In the genomic region with DNA sequence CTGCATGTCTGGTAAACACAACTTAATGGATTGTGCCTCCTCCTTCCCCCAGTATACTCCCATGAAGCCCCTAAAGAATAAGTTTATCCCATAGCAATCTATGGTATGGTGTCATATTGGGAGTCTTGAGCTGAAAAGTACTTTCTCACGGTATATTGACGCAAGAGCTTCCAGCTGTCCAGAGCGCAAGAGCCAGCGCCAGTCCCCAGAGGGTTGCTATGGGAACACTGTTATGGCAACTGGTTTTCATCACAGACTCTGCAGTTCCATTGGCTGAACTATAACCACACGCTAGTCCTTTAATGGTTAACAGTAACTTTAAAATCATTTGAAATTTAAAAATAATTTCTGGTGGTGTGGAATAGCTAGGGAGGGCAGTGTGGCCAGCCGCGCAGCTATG, we compare ENCODE assay signal across 15 cellular contexts. TPM values are rescaled to one million over a fixed set of nuclear protein-coding genes. Genes with fewer than 3 reads are reported as not detected.
DNase-seq lines count a peak whose midpoint lies in the region; ATAC-seq and TF ChIP-seq lines count a peak whose summit lies in the region.
"Had no signal": no experiment of that assay in that cellular context is flagged by ENCODE, and none has a peak within 500 bp of the region (broad histone marks: within the 10 kb centered on the region; RNA-seq: fewer than 3 reads in every experiment).

No MANE protein-coding gene starts in this region.

- H3K56ac ChIP-seq in IMR-90 (ENCODE audit: extremely low read depth, insufficient read depth, low read length) = no peak overlapping the region

- H2BK120ac ChIP-seq in IMR-90 (ENCODE audit: low read depth, low read length) = no peak overlapping the region

- TF ChIP-seq CTCF in IMR-90 (conservative IDR thresholded peaks at IDR 0.05; ENCODE audit: low read depth, low read length) (no peak), body of pancreas (IDR thresholded peaks at IDR 0.05) (no peak), hepatocyte (IDR thresholded peaks at IDR 0.05; ENCODE audit: poor library complexity) (no peak)

- peaks cover 13% of the 10 kb centered on the region for H3K36me3 ChIP-seq in IMR-90 (ENCODE audit: control insufficient read depth, insufficient read depth, low read length)
- H3K36me3 ChIP-seq in body of pancreas (replicated peaks in 1 of 2; ENCODE audit: insufficient read depth in 1 of 2, low read depth in 2 of 2) = no peaks in the 10 kb centered on the region
- no peaks in the 10 kb centered on the region for H3K36me3 ChIP-seq in hepatocyte (replicated peaks; ENCODE audit: insufficient read depth, low read depth)
- peaks cover 8 to 13% (median 8%) of the 10 kb centered on the region in 3 donors for H3K36me3 ChIP-seq in skeletal muscle tissue (ENCODE audit: control insufficient read depth in 3 of 3, insufficient read depth in 3 of 3, low read length in 3 of 3)

- H3K4me1 ChIP-seq in IMR-90 (ENCODE audit: control insufficient read depth, insufficient read depth, low read length) (no peaks in the 10 kb centered on the region; the same call in 1 of the 2 replicates), body of pancreas (peaks cover 12% of the 10 kb centered on the region), hepatocyte (ENCODE audit: insufficient read depth) (no peaks in the 10 kb centered on the region), skeletal muscle tissue (ENCODE audit: control insufficient read depth in 3 of 3, insufficient read depth in 3 of 3, low read length in 3 of 3) (peaks cover 7 to 13% (median 8%) of the 10 kb centered on the region in 3 donors)

- no peak overlapping the region for H2BK20ac ChIP-seq in IMR-90 (ENCODE audit: low read depth, low read length)

- H4K5ac ChIP-seq in IMR-90 (ENCODE audit: low read depth, low read length) = no peak overlapping the region

- no peak overlapping the region for H3K27ac ChIP-seq in IMR-90 (ENCODE audit: insufficient read depth, low read length)
- peak overlapping the region in 2 of 4 donors; percentile 19 to 37 for H3K27ac ChIP-seq in body of pancreas
- H3K27ac ChIP-seq in hepatocyte = no peak overlapping the region
- H3K27ac ChIP-seq in skeletal muscle tissue (ENCODE audit: low read depth, low read length) = peak overlapping the region; percentile 70

- no peaks in the 10 kb centered on the region for H3K4me1 Mint-ChIP-seq in activated CD4-positive, alpha-beta memory T cell treated with anti-CD3 and anti-CD28 coated beads for 36 hours (ENCODE audit: low read depth)
- H3K4me1 Mint-ChIP-seq in stimulated activated naive CD8-positive, alpha-beta T cell treated with anti-CD3 and anti-CD28 coated beads, Interleukin-15, amount 100 ng/mL, for 72 hours = no peaks in the 10 kb centered on the region

- H3K4me3 ChIP-seq in IMR-90 (ENCODE audit: insufficient read depth, low read depth, low read length) = no peak overlapping the region
- no peak overlapping the region for H3K4me3 ChIP-seq in body of pancreas
- no peak overlapping the region for H3K4me3 ChIP-seq in hepatocyte
- peak overlapping the region in 1 of 3 donors; percentile 15 for H3K4me3 ChIP-seq in skeletal muscle tissue (ENCODE audit: low read length in 3 of 3)

- WGBS in IMR-90 (ENCODE audit: extremely low coverage in 2 of 2, insufficient read length in 1 of 2), 2 experiments = 88% methylated on average over 4 of the region's 7 CpGs; no CpG with 5 or more reads in 1 of the 2 experiments
- 75 to 88% methylated on average over 7 of the region's 7 CpGs for WGBS in body of pancreas, 2 donors
- WGBS in hepatocyte (ENCODE audit: low lambda C conversion rate, missing lambda C conversion rate) = 87% methylated on average over 7 of the region's 7 CpGs

- no peaks in the 10 kb centered on the region for H3K9me2 ChIP-seq in hepatocyte (replicated peaks; ENCODE audit: insufficient read depth)

- BruUV-seq in IMR-90 (replicated peaks; lab: Mats Ljungman, UMichigan) = no TSS peak

- H3K4me2 ChIP-seq in IMR-90 (ENCODE audit: low read depth, low read length) (no peak overlapping the region), hepatocyte (no peak overlapping the region)

- no peak overlapping the region for H2BK15ac ChIP-seq in IMR-90 (ENCODE audit: low read depth, low read length)

- intact Hi-C loops in IMR-90 (cut with micrococcal nuclease) = no loop called here
- intact Hi-C loops in body of pancreas (cut with DNase I) = no loop called here
- intact Hi-C loops in activated CD4-positive, alpha-beta memory T cell treated with anti-CD3 and anti-CD28 coated beads for 36 hours (cut with micrococcal nuclease) = no loop called here

- H3K79me2 ChIP-seq in hepatocyte = no peaks in the 10 kb centered on the region

- no peaks in the 10 kb centered on the region for H3K79me1 ChIP-seq in IMR-90 (ENCODE audit: low read depth in 1 of 2, low read length in 2 of 2)

- H3K27me3 ChIP-seq in IMR-90 (ENCODE audit: control insufficient read depth, insufficient read depth, low read length) (no peaks in the 10 kb centered on the region), body of pancreas (no peaks in the 10 kb centered on the region), hepatocyte (no peaks in the 10 kb centered on the region), skeletal muscle tissue (ENCODE audit: control insufficient read depth in 3 of 3, insufficient read depth in 3 of 3, low read length in 3 of 3) (no peaks in the 10 kb centered on the region)

- H3K4me3 Mint-ChIP-seq in activated CD4-positive, alpha-beta memory T cell treated with anti-CD3 and anti-CD28 coated beads for 36 hours = no peak overlapping the region
- no peak overlapping the region for H3K4me3 Mint-ChIP-seq in stimulated activated naive CD8-positive, alpha-beta T cell treated with anti-CD3 and anti-CD28 coated beads, Interleukin-15, amount 100 ng/mL, for 72 hours
- H3K4me3 Mint-ChIP-seq: activated T-cell treated with anti-CD3 and anti-CD28 coated beads, Interleukin-2, amount 50 U/mL, for 24 hours; memory B cell; T-cell had no signal

- POLR2A ChIA-PET in IMR-90 (lab: Charles Lee; ENCODE audit: unreplicated experiment) = no interaction called here
- POLR2A ChIA-PET in activated CD4-positive, alpha-beta memory T cell treated with anti-CD3 and anti-CD28 coated beads for 36 hours (lab: Charles Lee) = no interaction called here

- H2AFZ ChIP-seq in IMR-90 (replicated peaks; ENCODE audit: low read length, poor library complexity) (no peak overlapping the region), hepatocyte (no peak overlapping the region)

- H2AK9ac ChIP-seq in IMR-90 (replicated peaks; ENCODE audit: low read depth, low read length, poor library complexity) = no peak overlapping the region

- H3K36me3 Mint-ChIP-seq in activated CD4-positive, alpha-beta memory T cell treated with anti-CD3 and anti-CD28 coated beads for 36 hours = peaks cover 48% of the 10 kb centered on the region

- peaks cover 3% of the 10 kb centered on the region; the same call in 1 of the 2 replicates for H3K9me1 ChIP-seq in IMR-90 (ENCODE audit: insufficient read depth, low read length)

- no peak for TF ChIP-seq RAD21 in IMR-90 (IDR thresholded peaks at IDR 0.05; ENCODE audit: low read length)

- no peaks in the 10 kb centered on the region for H3K9me3 Mint-ChIP-seq in activated CD4-positive, alpha-beta memory T cell treated with anti-CD3 and anti-CD28 coated beads for 36 hours
- no peaks in the 10 kb centered on the region for H3K9me3 Mint-ChIP-seq in stimulated activated naive CD8-positive, alpha-beta T cell treated with anti-CD3 and anti-CD28 coated beads, Interleukin-15, amount 100 ng/mL, for 72 hours
- H3K9me3 Mint-ChIP-seq: activated T-cell treated with anti-CD3 and anti-CD28 coated beads, Interleukin-2, amount 50 U/mL, for 24 hours; memory B cell; T-cell had no signal

- H4K91ac ChIP-seq in IMR-90 (ENCODE audit: insufficient read depth, low read depth, low read length) = no peak overlapping the region

- no peaks in the 10 kb centered on the region for H3K27me3 Mint-ChIP-seq in activated CD4-positive, alpha-beta memory T cell treated with anti-CD3 and anti-CD28 coated beads for 36 hours
- no peaks in the 10 kb centered on the region for H3K27me3 Mint-ChIP-seq in stimulated activated naive CD8-positive, alpha-beta T cell treated with anti-CD3 and anti-CD28 coated beads, Interleukin-15, amount 100 ng/mL, for 72 hours
- H3K27me3 Mint-ChIP-seq: activated T-cell treated with anti-CD3 and anti-CD28 coated beads, Interleukin-2, amount 50 U/mL, for 24 hours; memory B cell; T-cell had no signal

- dilution Hi-C loops in IMR-90 (cut with HindIII; ENCODE audit: low sequenced_read_pairs, unreplicated experiment) = no loop called here

- H3K18ac ChIP-seq in IMR-90 (ENCODE audit: low read depth, low read length) = no peak overlapping the region

- H3K4ac ChIP-seq in IMR-90 (ENCODE audit: low read depth, low read length) = no peak overlapping the region

- DNase-seq in IMR-90 = peak; percentile 69
- DNase-seq in body of pancreas = peak in 3 of 4 donors; percentile 44 to 62 (median 50)
- DNase-seq in hepatocyte (ENCODE audit: low spot score) = peak; percentile 32
- DNase-seq in activated CD4-positive, alpha-beta memory T cell treated with anti-CD3 and anti-CD28 coated beads for 36 hours = no peak
- no peak for DNase-seq in T-helper 2 cell
- no peak for DNase-seq in stimulated activated naive CD8-positive, alpha-beta T cell treated with anti-CD3 and anti-CD28 coated beads, Interleukin-15, amount 100 ng/mL, for 72 hours
- no peak for DNase-seq in activated CD4-positive, alpha-beta T cell treated with anti-CD3 and anti-CD28 coated beads, Interleukin-2, amount 50 U/mL, for 4 hours
- DNase-seq: activated T-cell treated with anti-CD3 and anti-CD28 coated beads, Interleukin-2, amount 50 U/mL, for 24 hours; DMS79 treated with DMSO at 0.1 percent for 48 hours; HCEC 1CT; NCI-H2171 treated with DMSO at 0.1 percent for 48 hours; stimulated activated CD4-positive, alpha-beta T cell treated with anti-CD3 and anti-CD28 coated beads, Interleukin-4, amount 100 ng/mL, for 1 hour; T-cell had no signal

- H4K8ac ChIP-seq in IMR-90 (ENCODE audit: low read depth in 2 of 2, low read length in 2 of 2) = no peak overlapping the region

- no peak; the same call in 1 of the 2 replicates for ATAC-seq in IMR-90 (ENCODE audit: low read depth)
- ATAC-seq in body of pancreas = peak; percentile 70
- ATAC-seq in stimulated activated naive CD8-positive, alpha-beta T cell treated with anti-CD3 and anti-CD28 coated beads, Interleukin-15, amount 100 ng/mL, for 72 hours = no peak
- ATAC-seq: T-cell had no signal

- H3K9ac ChIP-seq in IMR-90 (ENCODE audit: low read depth, low read length) (no peak overlapping the region), skeletal muscle tissue (ENCODE audit: low read depth in 1 of 3, low read length in 3 of 3) (no peak overlapping the region)

- in situ Hi-C loops in IMR-90 (cut with MboI; ENCODE audit: low sequenced_read_pairs) = no loop called here

- H3K9me3 ChIP-seq in IMR-90 (ENCODE audit: control insufficient read depth, insufficient read depth, low read length) (no peaks in the 10 kb centered on the region), body of pancreas (no peaks in the 10 kb centered on the region), hepatocyte (ENCODE audit: low read depth) (no peaks in the 10 kb centered on the region), skeletal muscle tissue (ENCODE audit: control insufficient read depth in 3 of 3, low read length in 3 of 3) (no peaks in the 10 kb centered on the region)

- H3K23ac ChIP-seq in IMR-90 (ENCODE audit: low read depth, low read length) = no peak overlapping the region

- TF ChIP-seq POLR2A in IMR-90 (IDR thresholded peaks at IDR 0.05; ENCODE audit: low read depth, low read length) (no peak), body of pancreas (IDR thresholded peaks at IDR 0.05) (no peak)

- no peaks in the 10 kb centered on the region for H4K20me1 ChIP-seq in IMR-90 (ENCODE audit: insufficient read depth, low read length)
- no peaks in the 10 kb centered on the region for H4K20me1 ChIP-seq in hepatocyte (ENCODE audit: insufficient read depth, poor library complexity, severe bottlenecking)

- H3K14ac ChIP-seq in IMR-90 (replicated peaks; ENCODE audit: low read depth, low read length) = no peak overlapping the region

- no peak overlapping the region for H2AK5ac ChIP-seq in IMR-90 (ENCODE audit: low read depth, low read length)

- H2BK5ac ChIP-seq in IMR-90 (ENCODE audit: low read depth, low read length, poor library complexity, severe bottlenecking) = no peak overlapping the region

- CTCF ChIA-PET in IMR-90 (lab: Yijun Ruan, JAX) = no interaction called here
- CTCF ChIA-PET in activated CD4-positive, alpha-beta memory T cell treated with anti-CD3 and anti-CD28 coated beads for 36 hours (lab: Charles Lee) = no interaction called here

- H3K27ac Mint-ChIP-seq in activated CD4-positive, alpha-beta memory T cell treated with anti-CD3 and anti-CD28 coated beads for 36 hours = no peak overlapping the region
- no peak overlapping the region for H3K27ac Mint-ChIP-seq in stimulated activated naive CD8-positive, alpha-beta T cell treated with anti-CD3 and anti-CD28 coated beads, Interleukin-15, amount 100 ng/mL, for 72 hours
- H3K27ac Mint-ChIP-seq: T-cell had no signal

RNA-seq across cellular contexts. Expression of a gene that starts 46.9 kb away (rescaled TPM):
- total RNA-seq in IMR-90 (2012; rRNA removed) = 10.0 and 34.4 TPM in 2 replicates
- 14.1 and 16.9 TPM in 2 replicates for polyA plus RNA-seq in IMR-90 (2012; rRNA removed)
- polyA plus RNA-seq in IMR-90 (2012; cell fraction: cytosol; rRNA removed) = 1.1 and 2.4 TPM in 2 replicates
- polyA plus RNA-seq in IMR-90 (2012; cell fraction: nucleus; rRNA removed; ENCODE audit: low replicate concordance) = 0.28 and 3.2 TPM in 2 replicates
- total RNA-seq in body of pancreas = 10 to 100 TPM; 13.8 to 22.8 TPM
- 24.7 and 26.3 TPM in 2 replicates for total RNA-seq in hepatocyte
- polyA plus RNA-seq in hepatocyte = 19.3 and 23.2 TPM in 2 replicates
- total RNA-seq in skeletal muscle tissue = 24.0 TPM
- 10 to 100 TPM; 21.9 to 25.1 TPM for total RNA-seq in activated CD4-positive, alpha-beta memory T cell treated with anti-CD3 and anti-CD28 coated beads for 36 hours

Comparison
In these comparisons a context has a peak if more than half of its experiments do, and no peak if none do; other contexts are left out.
1. DNase-seq: peak in IMR-90 (single experiment), body of pancreas (3 of 4) and hepatocyte (single experiment); none in activated CD4-positive, alpha-beta memory T cell treated with anti-CD3 and anti-CD28 coated beads for 36 hours (single experiment), T-helper 2 cell (0 of 5), stimulated activated naive CD8-positive, alpha-beta T cell treated with anti-CD3 and anti-CD28 coated beads, Interleukin-15, amount 100 ng/mL, for 72 hours (0 of 2) and activated CD4-positive, alpha-beta T cell treated with anti-CD3 and anti-CD28 coated beads, Interleukin-2, amount 50 U/mL, for 4 hours (0 of 2).